1 cellular context compared by ENCODE assay signal in the genomic region with DNA sequence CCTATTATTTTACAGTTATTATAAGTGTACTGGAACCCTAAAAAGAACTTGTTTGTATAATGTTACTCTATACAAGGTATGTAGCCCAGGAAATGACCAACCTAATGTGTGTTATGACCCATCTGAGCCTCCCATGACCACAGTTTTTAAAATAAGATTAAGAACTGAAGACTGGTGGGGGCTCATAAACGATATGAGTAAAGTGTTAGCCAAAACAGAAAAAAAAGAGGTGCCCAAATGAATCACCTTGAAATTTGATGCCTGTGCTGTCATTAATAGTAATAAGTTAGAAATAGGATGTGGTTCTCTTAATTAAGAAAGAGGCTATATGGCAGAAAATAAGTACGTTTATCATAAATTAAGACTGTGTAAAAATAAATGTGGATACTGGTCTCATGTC. TPM values are rescaled to one million over a fixed set of nuclear protein-coding genes. Genes with fewer than 3 reads are reported as not detected.
"Had no signal": no experiment of that assay in that cellular context is flagged by ENCODE, and none has a peak within 500 bp of the region (broad histone marks: within the 10 kb centered on the region; RNA-seq: fewer than 3 reads in every experiment).

No MANE protein-coding gene starts in this region.

RNA-seq across cellular contexts. Expression of gene SAMD3, which starts 42.8 kb away (rescaled TPM):
- total RNA-seq: activated B cell treated with CpG ODN at 0.5 μM for 24 hours had no signal
